In the genomic region with DNA sequence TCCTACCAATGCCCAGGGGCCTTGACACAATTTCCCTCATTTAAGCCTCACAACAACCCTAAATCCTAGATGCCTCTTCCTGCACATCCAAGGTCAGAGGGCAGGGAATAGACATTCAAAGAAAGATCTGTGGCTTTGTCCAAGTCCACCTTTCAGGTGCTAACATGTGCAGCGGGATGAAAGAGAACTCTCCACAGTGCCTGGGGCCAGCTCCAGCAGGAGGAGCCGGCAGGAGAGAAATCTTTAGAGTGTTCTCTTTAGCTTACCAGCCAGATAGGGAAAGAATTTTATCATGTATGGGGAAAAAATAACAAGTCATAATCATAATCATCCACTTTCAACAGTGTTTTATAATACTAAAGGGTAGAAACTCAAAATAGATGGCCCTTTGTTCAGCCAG, we compare ENCODE assay signal across 22 cellular contexts.
"Had no signal": no experiment of that assay in that cellular context is flagged by ENCODE, and none has a peak within 500 bp of the region (broad histone marks: within the 10 kb centered on the region; RNA-seq: fewer than 3 reads in every experiment).

No MANE protein-coding gene starts in this region.

- H3K4me1 ChIP-seq: lower lobe of right lung, parathyroid adenoma, prostate gland, right lobe of liver, stomach, uterus had no signal

- H3K4me3 ChIP-seq: dorsolateral prefrontal cortex, heart right ventricle, lower lobe of right lung, prostate gland, right lobe of liver, stomach, uterus had no signal

- H3K27me3 ChIP-seq: right lobe of liver, uterus had no signal

- H3K27ac ChIP-seq: dorsolateral prefrontal cortex, heart right ventricle, lower lobe of right lung, parathyroid adenoma, prostate gland, right lobe of liver, stomach, uterus had no signal

- H3K9me3 Mint-ChIP-seq: memory B cell, nephron had no signal

- H3K4me3 Mint-ChIP-seq: memory B cell, nephron had no signal

- ATAC-seq: esophagus mucosa, left lobe of liver, lower lobe of right lung, right lobe of liver had no signal

- H3K36me3 ChIP-seq: heart right ventricle, lower lobe of right lung, prostate gland, right lobe of liver, stomach, uterus had no signal

- H3K27ac Mint-ChIP-seq: memory B cell, nephron had no signal

- DNase-seq: cortex of kidney; effector CD8-positive, alpha-beta T cell; heart right ventricle; hypothalamus; lower lobe of right lung; midbrain; stimulated activated CD4-positive, alpha-beta T cell treated with anti-CD3 and anti-CD28 coated beads, Interleukin-15, amount 100 ng/mL, for 24 hours; stimulated activated CD4-positive, alpha-beta T cell treated with anti-CD3 and anti-CD28 coated beads, Interleukin-1b, Interleukin-23, amount 100 ng/mL, for 48 hours; stimulated activated CD4-positive, alpha-beta T cell treated with anti-CD3 and anti-CD28 coated beads, Interleukin-4, amount 100 ng/mL, for 4 hours; stimulated activated naive CD4-positive, alpha-beta T cell; substantia nigra; trophoblast cell had no signal

- H3K36me3 Mint-ChIP-seq: memory B cell had no signal

- H3K9me3 ChIP-seq: heart right ventricle, lower lobe of right lung, prostate gland, right lobe of liver, stomach, uterus had no signal

- H3K4me1 Mint-ChIP-seq: memory B cell had no signal

- H3K9ac ChIP-seq: parathyroid adenoma had no signal
